Comparison of ENCODE assay signal across 6 cellular contexts in the genomic region with DNA sequence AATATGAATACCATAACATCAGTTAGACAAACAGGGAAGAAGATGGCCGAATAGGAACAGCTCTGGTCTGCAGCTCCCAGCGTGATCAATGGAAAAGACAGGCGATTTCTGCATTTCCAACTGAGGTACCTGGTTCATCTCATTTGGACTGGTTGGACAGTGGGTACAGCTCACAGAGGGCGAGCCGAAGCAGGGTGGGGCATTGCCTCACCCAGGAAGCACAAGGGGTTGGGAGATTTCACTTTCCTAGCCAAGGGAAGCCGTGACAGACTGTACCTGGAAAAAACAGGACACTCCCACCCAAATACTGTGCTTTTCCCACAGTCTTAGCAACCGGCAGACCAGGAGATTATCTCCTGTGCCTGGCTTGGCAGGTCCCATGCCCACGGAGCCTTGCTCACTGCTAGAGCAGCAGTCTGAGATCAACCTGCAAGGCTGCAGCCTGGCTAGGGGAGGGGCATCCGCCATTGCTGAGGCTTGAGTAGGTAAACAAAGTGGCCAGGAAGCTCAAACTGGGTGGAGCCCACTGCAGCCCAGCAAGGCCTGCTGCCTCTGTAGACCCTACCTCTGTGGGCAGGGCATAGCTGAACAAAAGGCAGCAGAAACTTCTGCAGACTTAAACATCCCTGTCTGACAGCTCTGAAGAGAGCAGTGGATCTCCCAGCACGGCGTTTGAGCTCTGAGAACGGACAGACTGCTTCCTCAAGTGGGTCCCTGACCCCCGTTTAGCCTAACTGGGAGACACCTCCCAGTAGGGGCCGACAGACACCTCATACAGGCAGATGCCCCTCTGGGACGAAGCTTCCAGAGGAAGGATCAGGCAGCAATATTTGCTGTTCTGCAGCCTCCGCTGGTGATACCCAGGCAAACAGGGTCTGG.
DNase-seq lines count a peak whose midpoint lies in the region; ATAC-seq, FAIRE-seq and TF ChIP-seq lines count a peak whose summit lies in the region.
"Not testable (repeated sequence)": the region's sequence is repeated elsewhere in the genome, so short reads cannot be mapped to it uniquely, and the experiment has no call there.

No MANE protein-coding gene starts in this region.

- POLR2A ChIA-PET in K562 (lab: Yijun Ruan, JAX), result not testable (repeated sequence)
- POLR2A ChIA-PET in HepG2 (lab: Yijun Ruan, JAX), result interaction anchor here (0.6 to 1.7 kb wide), 5 partner anchors 9 to 391 kb away, joined by 3 to 6 read pairs (median 4); a partner anchor contains a TSS

- WGBS in K562 (ENCODE audit: insufficient coverage, low coverage, missing lambda C conversion rate), result 9% methylated on average over 16 of the region's 16 CpGs
- 51% methylated on average over 12 of the region's 16 CpGs for WGBS in HepG2 (ENCODE audit: low lambda C conversion rate)

- TF ChIP-seq RAD21 in K562 (CRISPR knock-in tag; conservative IDR thresholded peaks at IDR 0.05 in 1 of 2, IDR thresholded peaks at IDR 0.05 in 1 of 2); HepG2 (CRISPR knock-in tag; IDR thresholded peaks at IDR 0.05): not testable (repeated sequence)

- H3K4me2 ChIP-seq in K562 (ENCODE audit: insufficient read depth, low read length) (peak overlapping the region; percentile 36; the same call in 1 of the 2 replicates), HepG2 (ENCODE audit: low read depth, low read length) (peak overlapping the region; percentile 72)
- H3K4me2 ChIP-seq in osteoblast (ENCODE audit: insufficient read depth, low read length), result not testable (repeated sequence)

- not testable (repeated sequence) for H3K9ac ChIP-seq in K562 (ENCODE audit: insufficient read depth in 1 of 2, low read depth in 2 of 2, low read length in 2 of 2)
- peak overlapping the region; percentile 65 for H3K9ac ChIP-seq in HepG2 (ENCODE audit: insufficient read depth, low read depth, low read length)

- TF ChIP-seq EP300 in K562 (IDR thresholded peaks at IDR 0.05; ENCODE audit: low read length); HepG2 (IDR thresholded peaks at IDR 0.05; ENCODE audit: low read depth in 2 of 2, low read length in 2 of 2); HepG2 (CRISPR knock-in tag; IDR thresholded peaks at IDR 0.05; ENCODE audit: borderline replicate concordance): not testable (repeated sequence)

- BruUV-seq in K562 (replicated peaks; lab: Mats Ljungman, UMichigan), result not testable (repeated sequence)
- BruUV-seq in HepG2 (replicated peaks; lab: Mats Ljungman, UMichigan), result TSS peak; percentile 78

- H3K36me3 ChIP-seq in K562 (ENCODE audit: control insufficient read depth, insufficient read depth, low read length); HepG2 (replicated peaks in 1 of 2; ENCODE audit: control insufficient read depth in 1 of 2, insufficient read depth in 2 of 2, low read length in 2 of 2); osteoblast (ENCODE audit: insufficient read depth, low read length): not testable (repeated sequence)

- H3K79me2 ChIP-seq in K562 (ENCODE audit: control insufficient read depth, insufficient read depth, low read length); HepG2 (ENCODE audit: insufficient read depth, low read length); osteoblast (ENCODE audit: insufficient read depth, low read length): not testable (repeated sequence)

- not testable (repeated sequence) for H3K27ac ChIP-seq in K562 (ENCODE audit: extremely low read depth, low read depth, low read length); HepG2 (ENCODE audit: extremely low read length, insufficient read depth, low read length); osteoblast (ENCODE audit: low read depth, low read length)

- H3K4me1 ChIP-seq in K562 (replicated peaks in 1 of 2; ENCODE audit: control insufficient read depth in 2 of 2, insufficient read depth in 2 of 2, low read length in 2 of 2); osteoblast (ENCODE audit: insufficient read depth, low read length): not testable (repeated sequence)
- H3K4me1 ChIP-seq in HepG2 (ENCODE audit: insufficient read depth, low read length), result peaks cover 14% of the 10 kb centered on the region

- not testable (repeated sequence) for H3K9me3 ChIP-seq in K562 (replicated peaks; ENCODE audit: control insufficient read depth, insufficient read depth, low read depth, low read length); HepG2 (ENCODE audit: low read length); osteoblast (ENCODE audit: low read depth, low read length)

- H2AFZ ChIP-seq in K562 (ENCODE audit: low read depth, low read length), result peak overlapping the region; percentile 74
- H2AFZ ChIP-seq in HepG2 (ENCODE audit: low read length), result peak overlapping the region; percentile 85
- not testable (repeated sequence) for H2AFZ ChIP-seq in osteoblast (ENCODE audit: low read length)

- CTCF ChIA-PET in K562 (lab: Yijun Ruan, JAX; ENCODE audit: low intra/inter-chr PET ratio); HepG2 (lab: Yijun Ruan, JAX; ENCODE audit: low intra/inter-chr PET ratio, low total read pairs): not testable (repeated sequence)

- intact Hi-C loops in K562 (cut with micrococcal nuclease); HepG2 (cut with micrococcal nuclease; ENCODE audit: unreplicated experiment): not testable (repeated sequence)

- not testable (repeated sequence) for FAIRE-seq in K562 (lab: Jason Lieb, UNC); HepG2 (lab: Jason Lieb, UNC)
- peak; percentile 20 for FAIRE-seq in urothelium cell line (lab: Jason Lieb, UNC)

- H3K4me3 ChIP-seq in K562; epithelial cell of esophagus (ENCODE audit: low read length); osteoblast (ENCODE audit: insufficient read depth, low read length): not testable (repeated sequence)
- peak overlapping the region; percentile 56 to 68 (median 68) for H3K4me3 ChIP-seq in HepG2 (replicated peaks in 1 of 3; ENCODE audit: insufficient read depth in 1 of 3, low read depth in 2 of 3, low read length in 3 of 3)

- not testable (repeated sequence) for TF ChIP-seq POLR2A in K562 (conservative IDR thresholded peaks at IDR 0.05)
- peak in 1 of 2 experiments; percentile 49; a peak in 2 of 4 replicates for TF ChIP-seq POLR2A in HepG2 (IDR thresholded peaks at IDR 0.05; ENCODE audit: insufficient read depth in 1 of 2, low read depth in 2 of 2, low read length in 2 of 2)

- in situ Hi-C loops in K562 (cut with MboI); HepG2 (cut with HindIII; ENCODE audit: extremely low pct_ligation_motif_present, low pct_unique_long_range_greater_than_20kb): not testable (repeated sequence)

- not testable (repeated sequence) for TF ChIP-seq CTCF in K562 (IDR thresholded peaks at IDR 0.05 in 2 of 3, conservative IDR thresholded peaks at IDR 0.05 in 1 of 3; ENCODE audit: insufficient read depth in 2 of 3, low read depth in 1 of 3, low read length in 3 of 3); epithelial cell of esophagus (IDR thresholded peaks at IDR 0.05; ENCODE audit: insufficient read depth, low read depth, low read length, missing control alignments); HepG2 (CRISPR knock-in tag; IDR thresholded peaks at IDR 0.05); osteoblast (IDR thresholded peaks at IDR 0.05; ENCODE audit: extremely low read depth, low read depth, low read length)

- H3K9me1 ChIP-seq in K562 (ENCODE audit: control insufficient read depth, insufficient read depth, low read length), result not testable (repeated sequence)

- peak; percentile 64 for DNase-seq in NCI-H748 (lab: John Stamatoyannopoulos, UW; ENCODE audit: unreplicated experiment)
- DNase-seq in K562 (ENCODE audit: extremely low read depth in 1 of 4, low spot score in 3 of 4), result peak in 1 of 4 experiments; percentile 2
- peak; percentile 7 for DNase-seq in epithelial cell of esophagus (ENCODE audit: low read depth)
- DNase-seq in HepG2 (ENCODE audit: low spot score), result peak; percentile 53
- peak; percentile 3 for DNase-seq in osteoblast (ENCODE audit: insufficient read length, low spot score, missing footprints)
- not testable (repeated sequence) for DNase-seq in urothelium cell line (ENCODE audit: low spot score)

- not testable (repeated sequence) for ATAC-seq in K562
- ATAC-seq in HepG2, result peak; percentile 65

- not testable (repeated sequence) for H3K27me3 ChIP-seq in K562 (ENCODE audit: control insufficient read depth in 2 of 2, insufficient read depth in 2 of 2, low read length in 2 of 2); HepG2 (ENCODE audit: control insufficient read depth in 1 of 2, insufficient read depth in 2 of 2, low read length in 2 of 2); osteoblast (ENCODE audit: insufficient read depth, low read length)

- not testable (repeated sequence) for H4K20me1 ChIP-seq in K562 (replicated peaks; ENCODE audit: control insufficient read depth, insufficient read depth, low read length); HepG2 (ENCODE audit: insufficient read depth, low read length); osteoblast (ENCODE audit: insufficient read depth, low read length)

TF ChIP-seq in HepG2, 621 proteins besides CTCF, POLR2A, EP300 and RAD21 (continues in another document):
- TF ChIP-seq SALL1 (CRISPR knock-in tag; IDR thresholded peaks at IDR 0.05) (peak; percentile 70), TAF1 (CRISPR knock-in tag; IDR thresholded peaks at IDR 0.05) (peak; percentile 76; the same call in 1 of the 2 replicates), ZNF292 (CRISPR knock-in tag; IDR thresholded peaks at IDR 0.05; ENCODE audit: borderline replicate concordance, low read depth) (peak; percentile 87)
- TF ChIP-seq, protein P1, sequence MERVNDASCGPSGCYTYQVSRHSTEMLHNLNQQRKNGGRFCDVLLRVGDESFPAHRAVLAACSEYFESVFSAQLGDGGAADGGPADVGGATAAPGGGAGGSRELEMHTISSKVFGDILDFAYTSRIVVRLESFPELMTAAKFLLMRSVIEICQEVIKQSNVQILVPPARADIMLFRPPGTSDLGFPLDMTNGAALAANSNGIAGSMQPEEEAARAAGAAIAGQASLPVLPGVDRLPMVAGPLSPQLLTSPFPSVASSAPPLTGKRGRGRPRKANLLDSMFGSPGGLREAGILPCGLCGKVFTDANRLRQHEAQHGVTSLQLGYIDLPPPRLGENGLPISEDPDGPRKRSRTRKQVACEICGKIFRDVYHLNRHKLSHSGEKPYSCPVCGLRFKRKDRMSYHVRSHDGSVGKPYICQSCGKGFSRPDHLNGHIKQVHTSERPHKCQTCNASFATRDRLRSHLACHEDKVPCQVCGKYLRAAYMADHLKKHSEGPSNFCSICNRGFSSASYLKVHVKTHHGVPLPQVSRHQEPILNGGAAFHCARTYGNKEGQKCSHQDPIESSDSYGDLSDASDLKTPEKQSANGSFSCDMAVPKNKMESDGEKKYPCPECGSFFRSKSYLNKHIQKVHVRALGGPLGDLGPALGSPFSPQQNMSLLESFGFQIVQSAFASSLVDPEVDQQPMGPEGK (CRISPR knock-in tag; IDR thresholded peaks at IDR 0.05), result peak; percentile 27; the same call in 1 of the 2 replicates
